9 cellular contexts compared by ENCODE assay signal in genomic region chr3:167882057-167882667, GRCh38.
DNase-seq lines count a peak whose midpoint lies in the region; ATAC-seq and TF ChIP-seq lines count a peak whose summit lies in the region.
"Had no signal": no experiment of that assay in that cellular context is flagged by ENCODE, and none has a peak within 500 bp of the region (broad histone marks: within the 10 kb centered on the region; RNA-seq: fewer than 3 reads in every experiment).

No MANE protein-coding gene starts in this region.

- DNase-seq in NCI-H1436 (lab: John Stamatoyannopoulos, UW) (peak; percentile 31), NCI-H1436 treated with DMSO at 0.1 percent for 48 hours (lab: John Stamatoyannopoulos, UW) (no peak), H4 (ENCODE audit: low spot score) (peak; percentile 78), LHCN-M2 (ENCODE audit: low read depth) (peak; percentile 43), Panc1 (ENCODE audit: low read depth, low spot score) (no peak), endodermal cell (no peak), nephron progenitor cell (no peak)
- no peak for DNase-seq in stimulated activated CD4-positive, alpha-beta T cell treated with anti-CD3 and anti-CD28 coated beads, Interleukin-4, amount 100 ng/mL, for 4 hours

- no peaks in the 10 kb centered on the region for H3K9me3 Mint-ChIP-seq in endodermal cell
- no peaks in the 10 kb centered on the region for H3K9me3 Mint-ChIP-seq in nephron progenitor cell

- H3K4me1 Mint-ChIP-seq in endodermal cell (peaks cover 41% of the 10 kb centered on the region), nephron progenitor cell (no peaks in the 10 kb centered on the region)

- POLR2A ChIA-PET in Panc1 (lab: Charles Lee), result no interaction called here

- no peaks in the 10 kb centered on the region for H3K36me3 Mint-ChIP-seq in endodermal cell (ENCODE audit: low read depth)
- H3K36me3 Mint-ChIP-seq in nephron progenitor cell (ENCODE audit: low read depth), result no peaks in the 10 kb centered on the region

- H3K27me3 ChIP-seq in Panc1 (ENCODE audit: control insufficient read depth, insufficient read depth, low read length) (peaks cover 5% of the 10 kb centered on the region; the same call in 1 of the 2 replicates), endodermal cell (ENCODE audit: control insufficient read depth, insufficient read depth, low read length, poor library complexity, severe bottlenecking) (no peaks in the 10 kb centered on the region)
- H3K27me3 ChIP-seq: BLaER1 had no signal

- H3K36me3 ChIP-seq in Panc1 (ENCODE audit: control insufficient read depth, insufficient read depth, low read length), result no peaks in the 10 kb centered on the region
- no peaks in the 10 kb centered on the region for H3K36me3 ChIP-seq in endodermal cell (ENCODE audit: control insufficient read depth, insufficient read depth, low read length)
- H3K36me3 ChIP-seq: BLaER1 had no signal

- no peak overlapping the region for H3K4me3 Mint-ChIP-seq in endodermal cell
- H3K4me3 Mint-ChIP-seq in nephron progenitor cell, result no peak overlapping the region

- peaks cover 4% of the 10 kb centered on the region for H3K27me3 Mint-ChIP-seq in endodermal cell (ENCODE audit: insufficient read depth)
- no peaks in the 10 kb centered on the region for H3K27me3 Mint-ChIP-seq in nephron progenitor cell (ENCODE audit: low read depth, poor library complexity)

- CTCF ChIA-PET in Panc1 (lab: Charles Lee), result interaction anchor here (0.6 to 1.2 kb wide), 3 partner anchors 44 to 502 kb away, joined by 5 to 7 read pairs (median 5); partner anchors contain the start of genes SERPINI1 and ZBBX

- peak; percentile 71; the same call in 1 of the 2 replicates for TF ChIP-seq CTCF in Panc1 (IDR thresholded peaks at IDR 0.05)
- TF ChIP-seq CTCF in endodermal cell (conservative IDR thresholded peaks at IDR 0.05), result peak; percentile 85
- TF ChIP-seq CTCF in nephron progenitor cell (IDR thresholded peaks at IDR 0.05), result peak; percentile 64

- peak; percentile 68; the same call in 1 of the 2 replicates for ATAC-seq in Panc1

- H3K4me1 ChIP-seq in Panc1 (ENCODE audit: control insufficient read depth, insufficient read depth, low read length) (no peaks in the 10 kb centered on the region; the same call in 1 of the 2 replicates), endodermal cell (ENCODE audit: control insufficient read depth, insufficient read depth, low read length) (peaks cover 12% of the 10 kb centered on the region)
- H3K4me1 ChIP-seq: BLaER1 had no signal

- H3K4me3 ChIP-seq in Panc1 (ENCODE audit: low read depth in 2 of 2, low read length in 2 of 2) (no peak overlapping the region), endodermal cell (ENCODE audit: low read length) (no peak overlapping the region)
- H3K4me3 ChIP-seq: BLaER1 had no signal

- H3K27ac ChIP-seq in Panc1 (ENCODE audit: low read length) (no peak overlapping the region), endodermal cell (ENCODE audit: low read depth, low read length) (no peak overlapping the region)
- H3K27ac ChIP-seq: BLaER1 had no signal

- intact Hi-C loops in Panc1 (cut with micrococcal nuclease; ENCODE audit: unreplicated experiment), result loop anchor here (2.0 kb wide), 1 partner anchor 501 kb away; the partner anchor contains the start of gene ZBBX

- H3K9me3 ChIP-seq in Panc1 (ENCODE audit: control insufficient read depth, insufficient read depth, low read depth, low read length), result no peaks in the 10 kb centered on the region
- no peaks in the 10 kb centered on the region for H3K9me3 ChIP-seq in endodermal cell (ENCODE audit: control insufficient read depth, low read length)
- H3K9me3 ChIP-seq: BLaER1 had no signal

- H3K9ac ChIP-seq in endodermal cell (ENCODE audit: extremely low read depth, low read length, poor library complexity, severe bottlenecking), result no peak overlapping the region
- H3K9ac ChIP-seq: BLaER1 had no signal

- H3K27ac Mint-ChIP-seq in endodermal cell, result no peak overlapping the region
- H3K27ac Mint-ChIP-seq in nephron progenitor cell, result no peak overlapping the region

- WGBS in endodermal cell (ENCODE audit: insufficient coverage in 1 of 2, insufficient read length in 1 of 2), 2 experiments, result 17% methylated on average over 1 of the region's 1 CpG; no CpG with 5 or more reads in 1 of the 2 experiments

- BruUV-seq in Panc1 (replicated peaks; lab: Mats Ljungman, UMichigan), result no TSS peak

- in situ Hi-C loops in Panc1 (cut with HindIII; ENCODE audit: low pct_unique_long_range_greater_than_20kb, low sequenced_read_pairs), result no loop called here

Comparison
In these comparisons a context has a peak if more than half of its experiments do, and no peak if none do; other contexts are left out.
1. DNase-seq: peak in NCI-H1436 (single experiment), H4 (single experiment) and LHCN-M2 (single experiment); none in NCI-H1436 treated with DMSO at 0.1 percent for 48 hours (single experiment), Panc1 (single experiment), endodermal cell (single experiment), nephron progenitor cell (single experiment) and stimulated activated CD4-positive, alpha-beta T cell treated with anti-CD3 and anti-CD28 coated beads, Interleukin-4, amount 100 ng/mL, for 4 hours (0 of 2).
2. Peak in every context shown above with its lines, with median percentiles within 50 percentile points of each other: CTCF ChIP-seq.